Comparison of ENCODE assay signal across 1 cellular context in genomic region chr10:21334891-21335696, GRCh38.
TF ChIP-seq lines count a peak whose summit lies in the region.

No MANE protein-coding gene starts in this region.

TF ChIP-seq in H1, 55 proteins besides CTCF, POLR2A, EP300 and RAD21 (continued from another document):
- TF ChIP-seq ATF2 (IDR thresholded peaks at IDR 0.05; ENCODE audit: low read length) (no peak), BACH1 (IDR thresholded peaks at IDR 0.05; ENCODE audit: low read length) (no peak), YY1 (IDR thresholded peaks at IDR 0.05; ENCODE audit: low read depth, low read length) (no peak), HDAC6 (IDR thresholded peaks at IDR 0.05; ENCODE audit: low read depth, low read length) (no peak), NRF1 (IDR thresholded peaks at IDR 0.05; ENCODE audit: low read depth, low read length) (no peak), GTF2F1 (IDR thresholded peaks at IDR 0.05; ENCODE audit: borderline replicate concordance, low read depth, low read length) (no peak), CTBP2 (IDR thresholded peaks at IDR 0.05; ENCODE audit: borderline replicate concordance, insufficient read depth, insufficient read length, low read length) (no peak), SIN3A (conservative IDR thresholded peaks at IDR 0.05 in 1 of 2, IDR thresholded peaks at IDR 0.05 in 1 of 2; ENCODE audit: low read depth in 1 of 2, low read length in 2 of 2) (no peak), TEAD4 (IDR thresholded peaks at IDR 0.05; ENCODE audit: low read depth, low read length) (no peak), CHD1 (IDR thresholded peaks at IDR 0.05; ENCODE audit: low read depth, low read length) (no peak), GABPA (IDR thresholded peaks at IDR 0.05; ENCODE audit: borderline replicate concordance, insufficient read depth, low read length) (no peak), JUN (IDR thresholded peaks at IDR 0.05; ENCODE audit: low read depth, low read length) (no peak), PHF8 (conservative IDR thresholded peaks at IDR 0.05; ENCODE audit: low read depth, low read length) (no peak), ATF3 (IDR thresholded peaks at IDR 0.05; ENCODE audit: insufficient read depth, low read depth, low read length) (no peak), RNF2 (IDR thresholded peaks at IDR 0.05; ENCODE audit: borderline replicate concordance, low read depth, low read length, missing control alignments, poor library complexity, severe bottlenecking) (no peak), SAP30 (IDR thresholded peaks at IDR 0.05; ENCODE audit: insufficient read depth, insufficient replicate concordance, low read length) (no peak), KDM5A (IDR thresholded peaks at IDR 0.05; ENCODE audit: low read length) (no peak), E2F6 (IDR thresholded peaks at IDR 0.05) (no peak)
